8 cellular contexts compared by ENCODE assay signal in genomic region chr14:58637040-58637390, GRCh38. TPM values are rescaled to one million over a fixed set of nuclear protein-coding genes. Genes with fewer than 3 reads are reported as not detected.
DNase-seq lines count a peak whose midpoint lies in the region; ATAC-seq, FAIRE-seq and TF ChIP-seq lines count a peak whose summit lies in the region.

No MANE protein-coding gene starts in this region.

- peak; percentile 1 for ATAC-seq in HG02571 (IDR thresholded peaks at IDR 0.05; ENCODE audit: unreplicated experiment)

- no peak for FAIRE-seq in endothelial cell of umbilical vein (lab: Jason Lieb, UNC)

- peak overlapping the region; percentile 84 for H3K4me2 ChIP-seq in endothelial cell of umbilical vein (ENCODE audit: insufficient read depth, low read length)

- no peak for TF ChIP-seq POLR2A in endothelial cell of umbilical vein (IDR thresholded peaks at IDR 0.05; ENCODE audit: low read depth, low read length)
- no peak for TF ChIP-seq POLR2A in thyroid gland (IDR thresholded peaks at IDR 0.05)

- H3K79me2 ChIP-seq in endothelial cell of umbilical vein (ENCODE audit: control insufficient read depth, insufficient read depth, low read length) = no peaks in the 10 kb centered on the region

- TF ChIP-seq CTCF in endothelial cell of umbilical vein (IDR thresholded peaks at IDR 0.05; ENCODE audit: extremely low read depth in 1 of 2, insufficient read depth in 1 of 2, low read depth in 1 of 2, low read length in 2 of 2) = no peak
- no peak for TF ChIP-seq CTCF in thyroid gland (IDR thresholded peaks at IDR 0.05)

- no peaks in the 10 kb centered on the region for H4K20me1 ChIP-seq in endothelial cell of umbilical vein (replicated peaks; ENCODE audit: control insufficient read depth, extremely low read depth, insufficient read depth, low read length)

- H3K4me1 ChIP-seq in endothelial cell of umbilical vein (ENCODE audit: control insufficient read depth, extremely low read depth, insufficient read depth, low read length) (peaks cover 8% of the 10 kb centered on the region), muscle layer of duodenum (ENCODE audit: control insufficient read depth in 1 of 2, insufficient read depth in 2 of 2, low read length in 2 of 2) (peaks cover 18 to 22% of the 10 kb centered on the region in 2 donors), thyroid gland (peaks cover 48 to 50% of the 10 kb centered on the region in 2 donors)

- WGBS in thyroid gland, 2 donors = 13 to 22% methylated on average over 17 of the region's 17 CpGs

- H3K9ac ChIP-seq in endothelial cell of umbilical vein (replicated peaks; ENCODE audit: extremely low read depth, insufficient read depth, low read length) = no peak overlapping the region

- POLR2A ChIA-PET in endothelial cell of umbilical vein (lab: Charles Lee) = no interaction called here

- H3K4me3 ChIP-seq in endothelial cell of umbilical vein (replicated peaks in 1 of 3; ENCODE audit: insufficient read depth in 1 of 3, low read depth in 1 of 3, low read length in 3 of 3) (peak overlapping the region; percentile 19 to 60 (median 41)), muscle layer of duodenum (ENCODE audit: low read depth in 1 of 2, low read length in 2 of 2) (peak overlapping the region; percentile 67 to 86), thyroid gland (replicated peaks in 1 of 3) (peak overlapping the region in 2 of 3 donors; percentile 23 to 95)

- H2AFZ ChIP-seq in endothelial cell of umbilical vein (ENCODE audit: low read depth, low read length) = peak overlapping the region; percentile 60

- H3K9me1 ChIP-seq in endothelial cell of umbilical vein (replicated peaks; ENCODE audit: control insufficient read depth, extremely low read depth, insufficient read depth, low read length) = no peaks in the 10 kb centered on the region

- no TSS peak for BruUV-seq in endothelial cell of umbilical vein (replicated peaks; lab: Mats Ljungman, UMichigan)

- no peaks in the 10 kb centered on the region for H3K36me3 ChIP-seq in endothelial cell of umbilical vein (ENCODE audit: control insufficient read depth in 2 of 2, extremely low read depth in 1 of 2, insufficient read depth in 2 of 2, low read length in 2 of 2)
- peaks cover 0 to 7% of the 10 kb centered on the region in 2 donors for H3K36me3 ChIP-seq in muscle layer of duodenum (ENCODE audit: control insufficient read depth in 1 of 2, insufficient read depth in 2 of 2, low read length in 2 of 2)
- no peaks in the 10 kb centered on the region for H3K36me3 ChIP-seq in thyroid gland

- peaks cover 31 to 55% of the 10 kb centered on the region in 2 experiments for H3K27me3 ChIP-seq in endothelial cell of umbilical vein (ENCODE audit: control insufficient read depth in 2 of 2, insufficient read depth in 2 of 2, low read length in 2 of 2)
- no peaks in the 10 kb centered on the region for H3K27me3 ChIP-seq in muscle layer of duodenum (ENCODE audit: low read depth, low read length)
- H3K27me3 ChIP-seq in thyroid gland = no peaks in the 10 kb centered on the region

- DNase-seq in AG20443 (ENCODE audit: low spot score) (peak; percentile 69), endothelial cell of umbilical vein (ENCODE audit: low read depth, low spot score) (no peak), thyroid gland (peak; percentile 40 to 51), UCSD-AML1 (lab: John Stamatoyannopoulos, UW; ENCODE audit: unreplicated experiment) (no peak)
- peak; percentile 16 for DNase-seq in activated CD4-positive, alpha-beta T cell treated with anti-CD3 and anti-CD28 coated beads, Interleukin-2, amount 50 U/mL, for 1 hour
- DNase-seq in activated CD4-positive, CD25-positive, alpha-beta regulatory T cell treated with anti-CD3 and anti-CD28 coated beads, Interleukin-2, amount 50 U/mL, for 72 hours = no peak

- dilution Hi-C loops in endothelial cell of umbilical vein (cut with MboI; ENCODE audit: extremely low pct_ligation_motif_present, low sequenced_read_pairs) = no loop called here

- H3K9me3 ChIP-seq in endothelial cell of umbilical vein (replicated peaks; ENCODE audit: control insufficient read depth, insufficient read depth, low read length) (no peaks in the 10 kb centered on the region), muscle layer of duodenum (ENCODE audit: control insufficient read depth in 1 of 2, low read length in 2 of 2) (no peaks in the 10 kb centered on the region), thyroid gland (no peaks in the 10 kb centered on the region)

- intact Hi-C loops in endothelial cell of umbilical vein (cut with micrococcal nuclease) = loop anchor here (2.0 kb wide), 1 partner anchor 136 kb away; no protein-coding TSS in a partner anchor
- intact Hi-C loops in thyroid gland (cut with DNase I) = loop anchor here (10.0 kb wide), 2 partner anchors 142 to 388 kb away; no protein-coding TSS in a partner anchor

- CTCF ChIA-PET in endothelial cell of umbilical vein (lab: Charles Lee) = interaction anchor here (0.7 to 8.8 kb wide), 7 partner anchors 9 to 487 kb away, joined by 3 to 93 read pairs (median 4); no protein-coding TSS in a partner anchor

- H3K27ac ChIP-seq in endothelial cell of umbilical vein (ENCODE audit: insufficient read depth, low read depth, low read length) (no peak overlapping the region), muscle layer of duodenum (ENCODE audit: low read length) (peak overlapping the region; percentile 85), thyroid gland (peak overlapping the region; percentile 88 to 98 (median 94))

TF ChIP-seq in endothelial cell of umbilical vein, 7 proteins besides CTCF, POLR2A, EP300 and RAD21:
- TF ChIP-seq GATA2 (IDR thresholded peaks at IDR 0.05; ENCODE audit: insufficient read depth, insufficient read length, low read depth, low read length) (no peak), POLR2AphosphoS5 (IDR thresholded peaks at IDR 0.05; ENCODE audit: insufficient read depth, low read depth, low read length) (no peak), FOS (IDR thresholded peaks at IDR 0.05; ENCODE audit: borderline replicate concordance, insufficient read depth, low read length) (no peak), MYC (IDR thresholded peaks at IDR 0.05; ENCODE audit: low read depth, low read length) (no peak), MAX (IDR thresholded peaks at IDR 0.05; ENCODE audit: insufficient read depth, insufficient read length) (no peak), EZH2 (IDR thresholded peaks at IDR 0.05; ENCODE audit: borderline replicate concordance, low read depth, low read length, severe bottlenecking) (no peak), JUN (IDR thresholded peaks at IDR 0.05; ENCODE audit: borderline replicate concordance, insufficient read depth, insufficient read length, low read depth) (no peak)

RNA-seq across cellular contexts. Expression of gene DACT1, which starts 0.7 kb away (rescaled TPM):
- total RNA-seq in endothelial cell of umbilical vein (0.27 and 0.37 TPM in 2 replicates), thyroid gland (10 to 100 TPM; 10.1 to 34.6 (median 13.0) TPM)
- polyA plus RNA-seq in endothelial cell of umbilical vein = 0.21 TPM in 2 replicates
- polyA plus RNA-seq in endothelial cell of umbilical vein (2011; cell fraction: cytosol; rRNA removed) = 0.14 and 0.22 TPM in 2 replicates
- polyA plus RNA-seq in endothelial cell of umbilical vein (2011; cell fraction: nucleus; rRNA removed) = 0.42 and 0.46 TPM in 2 replicates
- 0.20 and 0.33 TPM in 2 replicates for polyA plus RNA-seq in endothelial cell of umbilical vein (2012)
- polyA minus RNA-seq in endothelial cell of umbilical vein = 0.87 and 1.1 TPM in 2 replicates
- not detected for polyA minus RNA-seq in endothelial cell of umbilical vein (2011; cell fraction: cytosol; rRNA and poly(A)+ RNA removed)
- 0.29 TPM in 1 of 2 replicates, not detected in the other for polyA minus RNA-seq in endothelial cell of umbilical vein (2011; cell fraction: nucleus; rRNA and poly(A)+ RNA removed)

Comparison
In these comparisons a context has a peak if more than half of its experiments do, and no peak if none do; other contexts are left out.
1. DNase-seq: peak in AG20443 (single experiment), activated CD4-positive, alpha-beta T cell treated with anti-CD3 and anti-CD28 coated beads, Interleukin-2, amount 50 U/mL, for 1 hour (single experiment) and thyroid gland (2 of 2); none in endothelial cell of umbilical vein (single experiment), UCSD-AML1 (single experiment) and activated CD4-positive, CD25-positive, alpha-beta regulatory T cell treated with anti-CD3 and anti-CD28 coated beads, Interleukin-2, amount 50 U/mL, for 72 hours (single experiment).
2. Peak in every context shown above with its lines, with median percentiles within 50 percentile points of each other: H3K4me3 ChIP-seq.